In genomic region chr2:198408171-198408570, GRCh38 we compare ENCODE assay signal across 23 cellular contexts.
"Had no signal": no experiment of that assay in that cellular context is flagged by ENCODE, and none has a peak within 500 bp of the region (broad histone marks: within the 10 kb centered on the region; RNA-seq: fewer than 3 reads in every experiment).

No MANE protein-coding gene starts in this region.

- H3K27ac Mint-ChIP-seq: memory B cell; naive thymus-derived CD4-positive, alpha-beta T cell; nephron; stimulated activated naive B cell treated with anti-CD40 and anti-IgM and Interleukin-4, amounts not matched to agents 10 μg/mL and 1 μg/mL and 100 μg/mL, for 72 hours; stimulated activated naive CD8-positive, alpha-beta T cell treated with anti-CD3 and anti-CD28 coated beads, Interleukin-15, Interleukin-2, amounts not matched to agents 100 ng/mL and 50 ng/mL, for 24 hours had no signal

- H3K27ac ChIP-seq: coronary artery, esophagus muscularis mucosa, prostate gland, right atrium auricular region, thoracic aorta, tibial nerve, upper lobe of right lung, uterus had no signal

- ATAC-seq: left lobe of liver; naive thymus-derived CD4-positive, alpha-beta T cell; sciatic nerve; stimulated activated naive B cell treated with anti-CD40 and anti-IgM and Interleukin-4, amounts not matched to agents 10 μg/mL and 1 μg/mL and 100 μg/mL, for 72 hours; upper lobe of right lung had no signal

- H3K4me1 Mint-ChIP-seq: memory B cell; naive thymus-derived CD4-positive, alpha-beta T cell; nephron; stimulated activated naive B cell treated with anti-CD40 and anti-IgM and Interleukin-4, amounts not matched to agents 10 μg/mL and 1 μg/mL and 100 μg/mL, for 72 hours had no signal

- H3K4me3 ChIP-seq: coronary artery, esophagus muscularis mucosa, lung, prostate gland, right atrium auricular region, thoracic aorta, tibial nerve, upper lobe of right lung, uterus had no signal

- H3K4me1 ChIP-seq: esophagus muscularis mucosa, prostate gland, right atrium auricular region, tibial nerve, upper lobe of right lung, uterus had no signal

- DNase-seq: dermis blood vessel endothelial cell; effector memory CD4-positive, alpha-beta T cell; kidney; naive thymus-derived CD4-positive, alpha-beta T cell; nucleus accumbens; small intestine; stimulated activated CD4-positive, alpha-beta T cell treated with anti-CD3 and anti-CD28 coated beads, Interleukin-15, amount 100 ng/mL, for 24 hours; stimulated activated CD4-positive, alpha-beta T cell treated with anti-CD3 and anti-CD28 coated beads, Interleukin-2, amount 100 ng/mL, for 48 hours; stimulated activated naive B cell treated with anti-CD40 and anti-IgM and Interleukin-4, amounts not matched to agents 10 μg/mL and 1 μg/mL and 100 μg/mL, for 72 hours; upper lobe of right lung; uterus had no signal

- H3K9me3 Mint-ChIP-seq: memory B cell; naive thymus-derived CD4-positive, alpha-beta T cell; nephron; stimulated activated naive B cell treated with anti-CD40 and anti-IgM and Interleukin-4, amounts not matched to agents 10 μg/mL and 1 μg/mL and 100 μg/mL, for 72 hours; stimulated activated naive CD8-positive, alpha-beta T cell treated with anti-CD3 and anti-CD28 coated beads, Interleukin-15, Interleukin-2, amounts not matched to agents 100 ng/mL and 50 ng/mL, for 24 hours had no signal

- H3K36me3 Mint-ChIP-seq: memory B cell; naive thymus-derived CD4-positive, alpha-beta T cell; stimulated activated naive B cell treated with anti-CD40 and anti-IgM and Interleukin-4, amounts not matched to agents 10 μg/mL and 1 μg/mL and 100 μg/mL, for 72 hours had no signal

- H3K4me3 Mint-ChIP-seq: memory B cell; naive thymus-derived CD4-positive, alpha-beta T cell; nephron; stimulated activated naive B cell treated with anti-CD40 and anti-IgM and Interleukin-4, amounts not matched to agents 10 μg/mL and 1 μg/mL and 100 μg/mL, for 72 hours; stimulated activated naive CD8-positive, alpha-beta T cell treated with anti-CD3 and anti-CD28 coated beads, Interleukin-15, Interleukin-2, amounts not matched to agents 100 ng/mL and 50 ng/mL, for 24 hours had no signal

- H3K9me3 ChIP-seq: esophagus muscularis mucosa, prostate gland, right atrium auricular region, thoracic aorta, tibial nerve, upper lobe of right lung, uterus had no signal

- H3K36me3 ChIP-seq: esophagus muscularis mucosa, prostate gland, right atrium auricular region, thoracic aorta, tibial nerve, upper lobe of right lung, uterus had no signal

- H3K27me3 ChIP-seq: esophagus muscularis mucosa, right atrium auricular region, tibial nerve, upper lobe of right lung, uterus had no signal

- H3K27me3 Mint-ChIP-seq: memory B cell; stimulated activated naive B cell treated with anti-CD40 and anti-IgM and Interleukin-4, amounts not matched to agents 10 μg/mL and 1 μg/mL and 100 μg/mL, for 72 hours had no signal
